8 cellular contexts compared by ENCODE assay signal in genomic region chr12:71665109-71665476, GRCh38. TPM values are rescaled to one million over a fixed set of nuclear protein-coding genes. Genes with fewer than 3 reads are reported as not detected.
DNase-seq lines count a peak whose midpoint lies in the region; ATAC-seq and TF ChIP-seq lines count a peak whose summit lies in the region.

No MANE protein-coding gene starts in this region.

- H3K4me1 Mint-ChIP-seq in CD8-positive, alpha-beta T cell (ENCODE audit: low read depth), result peaks cover 43% of the 10 kb centered on the region
- H3K4me1 Mint-ChIP-seq in dendritic cell treated with granulocyte-macrophage colony-stimulating factor and Interleukin-4, amounts not matched to agents 40 ng/mL and 50 ng/mL, for 4 days (ENCODE audit: low read depth), result peaks cover 26% of the 10 kb centered on the region

- DNase-seq in CD8-positive, alpha-beta T cell, result no peak
- DNase-seq in LNCaP clone FGC (ENCODE audit: low read depth) (no peak), NCI-H226 (no peak), GM03348 (ENCODE audit: low spot score) (no peak), cerebellar nuclear complex (lab: John Stamatoyannopoulos, UW) (no peak), COR-L47 (lab: John Stamatoyannopoulos, UW) (no peak)

- no peak for ATAC-seq in CD8-positive, alpha-beta T cell

- peak overlapping the region; percentile 66 for H2AFZ ChIP-seq in neuron (ENCODE audit: low read depth, low read length)

- peaks cover 29% of the 10 kb centered on the region for H3K4me1 ChIP-seq in CD8-positive, alpha-beta T cell (ENCODE audit: insufficient read depth, low read length)
- peaks cover 14% of the 10 kb centered on the region for H3K4me1 ChIP-seq in neuron (ENCODE audit: insufficient read depth, low read length)

- H3K4me3 ChIP-seq in CD8-positive, alpha-beta T cell (ENCODE audit: low read depth, low read length), result peak overlapping the region; percentile 79
- H3K4me3 ChIP-seq in LNCaP clone FGC (ENCODE audit: low read depth, low read length) (peak overlapping the region; percentile 96), neuron (ENCODE audit: low read length) (peak overlapping the region; percentile 88)

- no peaks in the 10 kb centered on the region for H3K9me3 Mint-ChIP-seq in CD8-positive, alpha-beta T cell
- H3K9me3 Mint-ChIP-seq in dendritic cell treated with granulocyte-macrophage colony-stimulating factor and Interleukin-4, amounts not matched to agents 40 ng/mL and 50 ng/mL, for 4 days, result no peaks in the 10 kb centered on the region

- H3K4me3 Mint-ChIP-seq in CD8-positive, alpha-beta T cell, result peak overlapping the region; percentile 100
- H3K4me3 Mint-ChIP-seq in dendritic cell treated with granulocyte-macrophage colony-stimulating factor and Interleukin-4, amounts not matched to agents 40 ng/mL and 50 ng/mL, for 4 days, result peak overlapping the region; percentile 93

- H3K27ac Mint-ChIP-seq in CD8-positive, alpha-beta T cell, result peak overlapping the region; percentile 100
- peak overlapping the region; percentile 100 for H3K27ac Mint-ChIP-seq in dendritic cell treated with granulocyte-macrophage colony-stimulating factor and Interleukin-4, amounts not matched to agents 40 ng/mL and 50 ng/mL, for 4 days

- H3K27me3 Mint-ChIP-seq in CD8-positive, alpha-beta T cell (ENCODE audit: low read depth), result no peaks in the 10 kb centered on the region
- H3K27me3 Mint-ChIP-seq in dendritic cell treated with granulocyte-macrophage colony-stimulating factor and Interleukin-4, amounts not matched to agents 40 ng/mL and 50 ng/mL, for 4 days, result no peaks in the 10 kb centered on the region

- H3K36me3 Mint-ChIP-seq in CD8-positive, alpha-beta T cell, result peaks cover 31% of the 10 kb centered on the region
- H3K36me3 Mint-ChIP-seq in dendritic cell treated with granulocyte-macrophage colony-stimulating factor and Interleukin-4, amounts not matched to agents 40 ng/mL and 50 ng/mL, for 4 days (ENCODE audit: low read depth), result peaks cover 35% of the 10 kb centered on the region

- CTCF ChIA-PET in CD8-positive, alpha-beta T cell (lab: Charles Lee), result interaction anchor here (1.5 to 2.6 kb wide), 3 partner anchors 20 to 175 kb away, joined by 4 to 13 read pairs (median 13); partner anchors contain the start of gene TMEM19

- no peaks in the 10 kb centered on the region for H3K27me3 ChIP-seq in CD8-positive, alpha-beta T cell (ENCODE audit: insufficient read depth, low read length)
- no peaks in the 10 kb centered on the region for H3K27me3 ChIP-seq in neuron (ENCODE audit: insufficient read depth, low read length)

- intact Hi-C loops in CD8-positive, alpha-beta T cell (cut with DNase I, micrococcal nuclease), result loop anchor here (2.0 to 10.0 kb wide), 4 partner anchors 82 to 1930 kb away; partner anchors contain the start of genes KCNMB4 (in 1 of the 2), RAB3IP (in 1 of the 2) and TBC1D15 (in 1 of the 2)
- intact Hi-C loops in dendritic cell treated with granulocyte-macrophage colony-stimulating factor and Interleukin-4, amounts not matched to agents 40 ng/mL and 50 ng/mL, for 4 days (cut with micrococcal nuclease), result no loop called here

- no peaks in the 10 kb centered on the region for H3K9me3 ChIP-seq in CD8-positive, alpha-beta T cell (ENCODE audit: low read length)
- H3K9me3 ChIP-seq in neuron (ENCODE audit: low read length), result no peaks in the 10 kb centered on the region

- POLR2A ChIA-PET in CD8-positive, alpha-beta T cell (lab: Charles Lee), result interaction anchor here (1.5 to 4.3 kb wide), 4 partner anchors 21 to 174 kb away, joined by 3 to 135 read pairs (median 14); partner anchors contain the start of genes TBC1D15 and TMEM19

- peak overlapping the region; percentile 92 for H3K27ac ChIP-seq in CD8-positive, alpha-beta T cell (ENCODE audit: low read depth, low read length)

- H3K36me3 ChIP-seq in CD8-positive, alpha-beta T cell (ENCODE audit: insufficient read depth, low read length), result no peaks in the 10 kb centered on the region
- H3K36me3 ChIP-seq in neuron (ENCODE audit: insufficient read depth, low read length), result peaks cover 8% of the 10 kb centered on the region

- no peak for TF ChIP-seq CTCF in CD8-positive, alpha-beta T cell (IDR thresholded peaks at IDR 0.05)
- TF ChIP-seq CTCF in LNCaP clone FGC (IDR thresholded peaks at IDR 0.05; ENCODE audit: control insufficient read depth, extremely low read depth, insufficient read depth), result no peak

RNA-seq across cellular contexts. Expression of gene THAP2, which starts 1.0 kb away (rescaled TPM):
- 10 to 100 TPM; 22.3 to 23.7 TPM for total RNA-seq in CD8-positive, alpha-beta T cell

RNA-seq across cellular contexts. Expression of gene ZFC3H1, which starts 1.4 kb away (rescaled TPM):
- total RNA-seq in CD8-positive, alpha-beta T cell, result 100 to 1,000 TPM; 118 to 121 TPM

RNA-seq across cellular contexts. Expression of gene TMEM19, which starts 20.8 kb away (rescaled TPM):
- total RNA-seq in CD8-positive, alpha-beta T cell, result 10 to 100 TPM in 1 of 2 experiments, 1 to 10 TPM in 1; 8.8 to 10.0 TPM
